In genomic region chr6:3750324-3751018, GRCh38 we compare ENCODE assay signal across 7 cellular contexts. TPM values are rescaled to one million over a fixed set of nuclear protein-coding genes. Genes with fewer than 3 reads are reported as not detected.
DNase-seq lines count a peak whose midpoint lies in the region; ATAC-seq and TF ChIP-seq lines count a peak whose summit lies in the region.

No MANE protein-coding gene starts in this region.

- TF ChIP-seq CTCF in cardiac muscle cell (IDR thresholded peaks at IDR 0.05; ENCODE audit: low read depth, low read length) (no peak), neutrophil (IDR thresholded peaks at IDR 0.05) (no peak)

- H3K27me3 ChIP-seq in HUES6 (ENCODE audit: control insufficient read depth, insufficient read depth, low read length) (peaks cover 47% of the 10 kb centered on the region), adipocyte (replicated peaks; ENCODE audit: control insufficient read depth, insufficient read depth, low read length) (no peaks in the 10 kb centered on the region), cardiac muscle cell (peaks cover 9% of the 10 kb centered on the region), neutrophil (peaks cover 73% of the 10 kb centered on the region)

- H3K4me3 ChIP-seq in HUES6 (ENCODE audit: low read depth, low read length) (peak overlapping the region; percentile 67), adipocyte (ENCODE audit: low read length) (peak overlapping the region; percentile 91), cardiac muscle cell (peak overlapping the region; percentile 52), neutrophil (ENCODE audit: low read depth in 1 of 2, low read length in 1 of 2) (peak overlapping the region; percentile 70 to 74)

- peaks cover 29% of the 10 kb centered on the region for H3K4me1 ChIP-seq in HUES6 (ENCODE audit: control insufficient read depth, insufficient read depth, low read length)
- peaks cover 34% of the 10 kb centered on the region for H3K4me1 ChIP-seq in adipocyte (ENCODE audit: control insufficient read depth, insufficient read depth, low read length)
- H3K4me1 ChIP-seq in cardiac muscle cell (ENCODE audit: low read depth), result peaks cover 9% of the 10 kb centered on the region
- H3K4me1 ChIP-seq in neutrophil (ENCODE audit: control insufficient read depth in 1 of 2, insufficient read depth in 1 of 2, low read depth in 1 of 2, low read length in 1 of 2), result peaks cover 43 to 53% of the 10 kb centered on the region in 2 experiments

- no peaks in the 10 kb centered on the region for H3K36me3 ChIP-seq in HUES6 (ENCODE audit: control insufficient read depth, insufficient read depth, low read length)
- H3K36me3 ChIP-seq in adipocyte (ENCODE audit: control insufficient read depth, insufficient read depth, low read length, severe bottlenecking), result peaks cover 19% of the 10 kb centered on the region
- H3K36me3 ChIP-seq in cardiac muscle cell, result no peaks in the 10 kb centered on the region
- H3K36me3 ChIP-seq in neutrophil, result no peaks in the 10 kb centered on the region

- DNase-seq in GM04504 (ENCODE audit: low read depth), result peak; percentile 58
- peak; percentile 92 for DNase-seq in adipocyte (ENCODE audit: low read depth)
- peak; percentile 36 to 82 for DNase-seq in cardiac muscle cell (ENCODE audit: low read depth in 1 of 2, low spot score in 1 of 2)

- peak overlapping the region; percentile 21 for H3K9ac ChIP-seq in HUES6 (ENCODE audit: low read length)
- peak overlapping the region; percentile 92 for H3K9ac ChIP-seq in adipocyte (ENCODE audit: low read length)

- H3K27ac ChIP-seq in HUES6 (ENCODE audit: low read depth, low read length) (no peak overlapping the region), cardiac muscle cell (no peak overlapping the region), neutrophil (peak overlapping the region; percentile 12)

- ATAC-seq in GM21423 (IDR thresholded peaks at IDR 0.05; ENCODE audit: unreplicated experiment), result no peak
- no peak for ATAC-seq in GM18517 (IDR thresholded peaks at IDR 0.05; ENCODE audit: unreplicated experiment)

- H3K9me3 ChIP-seq in HUES6 (ENCODE audit: control insufficient read depth, insufficient read depth, low read depth, low read length) (no peaks in the 10 kb centered on the region), adipocyte (ENCODE audit: control insufficient read depth, low read length) (no peaks in the 10 kb centered on the region), cardiac muscle cell (ENCODE audit: low read depth) (no peaks in the 10 kb centered on the region), neutrophil (no peaks in the 10 kb centered on the region)

RNA-seq across cellular contexts. Expression of gene PXDC1, which starts 1.0 kb away (rescaled TPM):
- total RNA-seq in cardiac muscle cell, result 11.8 and 16.1 TPM in 2 replicates
- 11.4 and 12.3 TPM in 2 replicates for polyA plus RNA-seq in cardiac muscle cell
